In the genomic region with DNA sequence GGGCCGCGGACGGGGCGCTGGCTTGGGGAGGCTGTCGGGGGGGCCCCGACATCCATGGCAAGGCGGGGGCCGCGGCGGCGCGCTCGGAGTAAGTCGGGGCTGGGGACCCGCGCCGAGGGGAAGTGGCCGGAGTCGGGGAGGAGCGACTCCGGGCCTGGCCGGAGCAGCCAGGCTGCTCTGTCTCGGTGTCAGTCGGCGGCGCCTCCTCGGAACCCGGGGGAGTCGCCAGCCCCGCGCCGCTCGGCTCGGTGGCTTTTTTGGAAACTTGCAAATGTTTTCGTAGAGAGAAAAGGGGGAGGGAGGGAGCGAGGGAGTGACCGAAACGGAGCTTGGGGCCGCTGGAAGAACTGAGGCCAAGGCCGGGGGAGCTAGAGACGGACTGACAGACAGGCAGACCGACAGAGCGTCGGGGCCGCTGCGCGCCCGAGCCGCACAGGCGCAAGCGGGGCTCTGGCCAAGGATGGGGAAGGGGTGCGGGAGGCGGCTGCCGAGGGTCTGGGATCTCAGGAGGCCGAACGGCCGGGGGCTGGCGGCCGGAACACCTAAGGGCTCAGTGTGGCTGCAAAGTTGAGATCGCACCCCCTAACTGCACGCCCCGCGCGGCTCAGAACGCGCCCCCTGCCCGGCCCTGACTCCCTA, we compare ENCODE assay signal across 8 cellular contexts. TPM values are rescaled to one million over a fixed set of nuclear protein-coding genes. Genes with fewer than 3 reads are reported as not detected.
DNase-seq lines count a peak whose midpoint lies in the region; ATAC-seq lines count a peak whose summit lies in the region.

No MANE protein-coding gene starts in this region.

- H3K4me3 ChIP-seq in iPS DF 6.9 (ENCODE audit: low read length) (peak overlapping the region; percentile 38; the same call in 1 of the 2 replicates), skeletal muscle satellite cell (ENCODE audit: low read length) (peak overlapping the region; percentile 68)

- no peak overlapping the region for H3K27ac ChIP-seq in iPS DF 6.9 (ENCODE audit: low read length)

- H3K27ac Mint-ChIP-seq in activated naive CD4-positive, alpha-beta T cell treated with anti-CD3 and anti-CD28 coated beads, Interleukin-2, amount 50 U/mL, for 72 hours = no peak overlapping the region

- no peaks in the 10 kb centered on the region for H3K9me3 Mint-ChIP-seq in activated naive CD4-positive, alpha-beta T cell treated with anti-CD3 and anti-CD28 coated beads, Interleukin-2, amount 50 U/mL, for 72 hours

- ATAC-seq in activated naive CD4-positive, alpha-beta T cell treated with anti-CD3 and anti-CD28 coated beads, Interleukin-2, amount 50 U/mL, for 72 hours = peak; percentile 24 to 27
- no peak for ATAC-seq in HG03457 (IDR thresholded peaks at IDR 0.05; ENCODE audit: unreplicated experiment)

- H3K36me3 ChIP-seq in iPS DF 6.9 (ENCODE audit: control insufficient read depth, insufficient read depth, low read length) (no peaks in the 10 kb centered on the region), skeletal muscle satellite cell (ENCODE audit: insufficient read depth, low read length) (no peaks in the 10 kb centered on the region)

- peaks cover 0 to 7% of the 10 kb centered on the region in 2 donors for H3K36me3 Mint-ChIP-seq in activated naive CD4-positive, alpha-beta T cell treated with anti-CD3 and anti-CD28 coated beads, Interleukin-2, amount 50 U/mL, for 72 hours

- WGBS in iPS DF 6.9 (ENCODE audit: insufficient coverage, insufficient read length) = no CpG with 5 or more reads among the region's 67 CpGs

- H3K9me3 ChIP-seq in iPS DF 6.9 (ENCODE audit: control insufficient read depth, insufficient read depth, low read length) (no peaks in the 10 kb centered on the region), skeletal muscle satellite cell (replicated peaks; ENCODE audit: low read length) (no peaks in the 10 kb centered on the region)

- peak overlapping the region; percentile 91 for H3K4me2 ChIP-seq in skeletal muscle satellite cell (ENCODE audit: low read length)

- peaks cover 3% of the 10 kb centered on the region; the same call in 1 of the 2 replicates for H3K4me1 ChIP-seq in iPS DF 6.9 (ENCODE audit: control insufficient read depth, insufficient read depth, low read length)
- peaks cover 12% of the 10 kb centered on the region for H3K4me1 ChIP-seq in skeletal muscle satellite cell (ENCODE audit: control insufficient read depth, insufficient read depth, low read length)

- H3K27me3 ChIP-seq in iPS DF 6.9 (ENCODE audit: control insufficient read depth, insufficient read depth, low read length) (peaks cover 58% of the 10 kb centered on the region), skeletal muscle satellite cell (ENCODE audit: control insufficient read depth, insufficient read depth, low read length) (peaks cover 41% of the 10 kb centered on the region)

- DNase-seq in activated T-cell treated with anti-CD3 and anti-CD28 coated beads, Interleukin-2, amount 50 U/mL, for 1 hour = peak; percentile 29
- DNase-seq in activated T-cell treated with anti-CD3 and anti-CD28 coated beads for 4 hours = no peak
- no peak for DNase-seq in activated naive CD4-positive, alpha-beta T cell treated with anti-CD3 and anti-CD28 coated beads, Interleukin-2, amount 50 U/mL, for 72 hours (ENCODE audit: low spot score in 2 of 2)
- no peak for DNase-seq in iPS DF 6.9 (ENCODE audit: low read depth, low spot score)
- no peak for DNase-seq in KG1 (lab: John Stamatoyannopoulos, UW)
- DNase-seq in activated CD4-positive, alpha-beta T cell treated with anti-CD3 and anti-CD28 coated beads, Interleukin-2, amount 50 U/mL, for 4 hours = no peak

- peak overlapping the region; percentile 37 for H3K9ac ChIP-seq in skeletal muscle satellite cell (ENCODE audit: low read depth, low read length)

RNA-seq across cellular contexts. Expression of gene PTH1R, which starts 5.0 kb away (rescaled TPM):
- not detected for total RNA-seq in activated naive CD4-positive, alpha-beta T cell treated with anti-CD3 and anti-CD28 coated beads, Interleukin-2, amount 50 U/mL, for 72 hours
- total RNA-seq in skeletal muscle satellite cell (2012; rRNA removed) = 0.22 and 0.76 TPM in 2 replicates

RNA-seq across cellular contexts. Expression of gene MYL3, which starts 19.3 kb away (rescaled TPM):
- total RNA-seq in activated naive CD4-positive, alpha-beta T cell treated with anti-CD3 and anti-CD28 coated beads, Interleukin-2, amount 50 U/mL, for 72 hours = not detected
- total RNA-seq in skeletal muscle satellite cell (2012; rRNA removed) = not detected in 2 replicates
